8 cellular contexts compared by ENCODE assay signal in genomic region chr11:575996-576756, GRCh38. TPM values are rescaled to one million over a fixed set of nuclear protein-coding genes. Genes with fewer than 3 reads are reported as not detected.
DNase-seq lines count a peak whose midpoint lies in the region; ATAC-seq and TF ChIP-seq lines count a peak whose summit lies in the region.

Gene PHRF1 (plus strand): TSS chr11:576470. CDS start chr11:581513, 5,043 bp downstream.

- peak; percentile 80 for ATAC-seq in GM21576 (IDR thresholded peaks at IDR 0.05; ENCODE audit: unreplicated experiment)

- TF ChIP-seq RAD21 in Ishikawa (IDR thresholded peaks at IDR 0.05; ENCODE audit: low read depth), result no peak

- peak within 1 kb of the TSS; percentile 81 for H3K27ac ChIP-seq in epithelial cell of prostate

- peak; percentile 67 for TF ChIP-seq EP300 in Ishikawa (IDR thresholded peaks at IDR 0.05; ENCODE audit: borderline replicate concordance)

- DNase-seq in DMS114 treated with DMSO at 0.1 percent for 48 hours (lab: John Stamatoyannopoulos, UW; ENCODE audit: unreplicated experiment) (peak; percentile 76), OCI-M2 (lab: John Stamatoyannopoulos, UW; ENCODE audit: unreplicated experiment) (peak; percentile 45), activated T-cell treated with anti-CD3 and anti-CD28 coated beads for 4 hours (peak; percentile 93), epithelial cell of prostate (ENCODE audit: low read depth, low spot score) (peak; percentile 64), mucosa of gallbladder (ENCODE audit: low spot score) (peak; percentile 96)
- DNase-seq in stimulated activated CD8-positive, alpha-beta memory T cell treated with anti-CD3 and anti-CD28 coated beads, Interleukin-4, amount 100 ng/mL, for 24 hours (ENCODE audit: low read depth), result peak; percentile 90

TF ChIP-seq in Ishikawa, 13 proteins besides CTCF, POLR2A, EP300 and RAD21:
- TF ChIP-seq MAX (IDR thresholded peaks at IDR 0.05) (peak; percentile 66), EGR1 (IDR thresholded peaks at IDR 0.05) (0 out of 2 replicates have a peak, but pooled peaks have one; percentile 27), TCF12 (IDR thresholded peaks at IDR 0.05; ENCODE audit: low read depth) (no peak), YY1 (IDR thresholded peaks at IDR 0.05; ENCODE audit: low read depth) (0 out of 2 replicates have a peak, but pooled peaks have one; percentile 7), USF1 (IDR thresholded peaks at IDR 0.05) (0 out of 2 replicates have a peak, but pooled peaks have one; percentile 6), TAF1 (IDR thresholded peaks at IDR 0.05; ENCODE audit: low read depth) (peak; percentile 93), CREB1 (IDR thresholded peaks at IDR 0.05; ENCODE audit: low read depth) (no peak), NFIC (IDR thresholded peaks at IDR 0.05) (no peak)

RNA-seq across cellular contexts. Expression of gene PHRF1, which starts in this region (rescaled TPM):
- total RNA-seq in mucosa of gallbladder, result 38.1 TPM

Comparison
In these comparisons a context has a peak if more than half of its experiments do, and no peak if none do; other contexts are left out.
1. Peak in every context shown above with its lines: DNase-seq, ATAC-seq and H3K27ac ChIP-seq.
2. DNase-seq: peak in every context shown above with its lines; median percentile 96 in mucosa of gallbladder; 93 in activated T-cell treated with anti-CD3 and anti-CD28 coated beads for 4 hours; 90 in stimulated activated CD8-positive, alpha-beta memory T cell treated with anti-CD3 and anti-CD28 coated beads, Interleukin-4, amount 100 ng/mL, for 24 hours; 76 in DMS114 treated with DMSO at 0.1 percent for 48 hours; 64 in epithelial cell of prostate; 45 in OCI-M2.